In genomic region chr2:218033590-218034496, GRCh38 we compare ENCODE assay signal across 10 cellular contexts. TPM values are rescaled to one million over a fixed set of nuclear protein-coding genes. Genes with fewer than 3 reads are reported as not detected.
DNase-seq lines count a peak whose midpoint lies in the region; ATAC-seq and TF ChIP-seq lines count a peak whose summit lies in the region.
"Had no signal": no experiment of that assay in that cellular context is flagged by ENCODE, and none has a peak within 500 bp of the region (broad histone marks: within the 10 kb centered on the region; RNA-seq: fewer than 3 reads in every experiment).

No MANE protein-coding gene starts in this region.

- no peaks in the 10 kb centered on the region for H4K20me1 ChIP-seq in BLaER1 treated with 17β-estradiol and CSF1 and Interleukin-3, amounts not matched to agents 10 nM and 100 nM

- peak overlapping the region; percentile 57 to 77 (median 74); a peak in 20 of 22 replicates for H3K9ac ChIP-seq in BLaER1 treated with 17β-estradiol and CSF1 and Interleukin-3, amounts not matched to agents 10 nM and 100 nM
- H3K9ac ChIP-seq in adipocyte (ENCODE audit: low read length), result peak overlapping the region; percentile 7

- H3K4me2 ChIP-seq in BLaER1 treated with 17β-estradiol and CSF1 and Interleukin-3, amounts not matched to agents 10 nM and 100 nM, result peak overlapping the region; percentile 87 to 97 (median 92)

- no peaks in the 10 kb centered on the region for H3K9me3 ChIP-seq in BLaER1 treated with 17β-estradiol and CSF1 and Interleukin-3, amounts not matched to agents 10 nM and 100 nM (replicated peaks in 1 of 11)
- no peaks in the 10 kb centered on the region for H3K9me3 ChIP-seq in adipocyte (ENCODE audit: control insufficient read depth, low read length)
- H3K9me3 ChIP-seq: left lung had no signal

- peaks cover 59% of the 10 kb centered on the region for H3K27me3 Mint-ChIP-seq in mesothelial cell of epicardium (ENCODE audit: low read depth)

- no peaks in the 10 kb centered on the region for H3K27me3 ChIP-seq in BLaER1 treated with 17β-estradiol and CSF1 and Interleukin-3, amounts not matched to agents 10 nM and 100 nM
- H3K27me3 ChIP-seq in H7 (ENCODE audit: control insufficient read depth, insufficient read depth, low read length) (peaks cover 25% of the 10 kb centered on the region), adipocyte (replicated peaks; ENCODE audit: control insufficient read depth, insufficient read depth, low read length) (peaks cover 6% of the 10 kb centered on the region)

- H3K4me3 ChIP-seq in BLaER1 treated with 17β-estradiol and CSF1 and Interleukin-3, amounts not matched to agents 10 nM and 100 nM, result peak overlapping the region; percentile 28 to 65 (median 44); a peak in 14 of 20 replicates
- H3K4me3 ChIP-seq in H7 (ENCODE audit: insufficient read depth, low read depth, low read length) (peak overlapping the region; percentile 35; the same call in 1 of the 2 replicates), adipocyte (ENCODE audit: low read length) (no peak overlapping the region)

- peaks cover 6% of the 10 kb centered on the region for H3K4me1 Mint-ChIP-seq in mesothelial cell of epicardium

- H3K36me3 ChIP-seq in BLaER1 treated with 17β-estradiol and CSF1 and Interleukin-3, amounts not matched to agents 10 nM and 100 nM, result no peaks in the 10 kb centered on the region
- no peaks in the 10 kb centered on the region for H3K36me3 ChIP-seq in H7 (replicated peaks; ENCODE audit: control insufficient read depth, insufficient read depth, low read length)
- no peaks in the 10 kb centered on the region for H3K36me3 ChIP-seq in adipocyte (ENCODE audit: control insufficient read depth, insufficient read depth, low read length, severe bottlenecking)
- H3K36me3 ChIP-seq: left lung had no signal

- no peak for TF ChIP-seq CTCF in mesothelial cell of epicardium (IDR thresholded peaks at IDR 0.05; ENCODE audit: unreplicated experiment)

- no peak overlapping the region for H3K27ac Mint-ChIP-seq in mesothelial cell of epicardium

- DNase-seq in H7, result peak; percentile 87
- no peak for DNase-seq in adipocyte (ENCODE audit: low read depth)
- peak in 1 of 2 experiments; percentile 44 for DNase-seq in mesothelial cell of epicardium (ENCODE audit: low spot score in 2 of 2, unreplicated experiment in 2 of 2)
- DNase-seq in GOT3 (lab: John Stamatoyannopoulos, UW), result no peak
- no peak for DNase-seq in activated CD4-positive, CD25-positive, alpha-beta regulatory T cell treated with anti-CD3 and anti-CD28 coated beads, Interleukin-2, amount 50 U/mL, for 72 hours
- DNase-seq: cerebellar nuclear complex had no signal

- H3K4me1 ChIP-seq in BLaER1 treated with 17β-estradiol and CSF1 and Interleukin-3, amounts not matched to agents 10 nM and 100 nM, result peaks cover 22 to 78% (median 72%) of the 10 kb centered on the region in 10 experiments
- peaks cover 7% of the 10 kb centered on the region for H3K4me1 ChIP-seq in adipocyte (ENCODE audit: control insufficient read depth, insufficient read depth, low read length)

- peak overlapping the region; percentile 35 to 85 (median 76); a peak in 21 of 22 replicates for H3K27ac ChIP-seq in BLaER1 treated with 17β-estradiol and CSF1 and Interleukin-3, amounts not matched to agents 10 nM and 100 nM
- H3K27ac ChIP-seq: left lung had no signal

- H3K4me3 Mint-ChIP-seq in mesothelial cell of epicardium, result peak overlapping the region; percentile 49

- H3K9me3 Mint-ChIP-seq in mesothelial cell of epicardium, result no peaks in the 10 kb centered on the region

- ATAC-seq in HG03469 (IDR thresholded peaks at IDR 0.05; ENCODE audit: unreplicated experiment) (no peak), GM18858 (IDR thresholded peaks at IDR 0.05; ENCODE audit: unreplicated experiment) (no peak)

- no peaks in the 10 kb centered on the region for H3K36me3 Mint-ChIP-seq in mesothelial cell of epicardium

RNA-seq across cellular contexts. Expression of gene TNS1, which starts 31.0 kb away (rescaled TPM):
- 3.1 and 3.8 TPM in 2 replicates for total RNA-seq in H7 (2014; rRNA removed; shearing (Covaris generic))
- 116 to 130 TPM (median 117 TPM) in 3 replicates for total RNA-seq in mesothelial cell of epicardium

RNA-seq across cellular contexts. Expression of gene RUFY4, which starts 35.2 kb away (rescaled TPM):
- not detected in 2 replicates for total RNA-seq in H7 (2014; rRNA removed; shearing (Covaris generic))
- not detected in 3 replicates for total RNA-seq in mesothelial cell of epicardium

Comparison
In these comparisons a context has a peak if more than half of its experiments do, and no peak if none do; other contexts are left out.
1. RNA of gene TNS1, which starts 31.0 kb away (total RNA-seq): 116 to 130 TPM in mesothelial cell of epicardium; 3.1 to 3.8 TPM in H7; every median in the first group is over 10 times any median in the second.